8 cellular contexts compared by ENCODE assay signal in the genomic region with DNA sequence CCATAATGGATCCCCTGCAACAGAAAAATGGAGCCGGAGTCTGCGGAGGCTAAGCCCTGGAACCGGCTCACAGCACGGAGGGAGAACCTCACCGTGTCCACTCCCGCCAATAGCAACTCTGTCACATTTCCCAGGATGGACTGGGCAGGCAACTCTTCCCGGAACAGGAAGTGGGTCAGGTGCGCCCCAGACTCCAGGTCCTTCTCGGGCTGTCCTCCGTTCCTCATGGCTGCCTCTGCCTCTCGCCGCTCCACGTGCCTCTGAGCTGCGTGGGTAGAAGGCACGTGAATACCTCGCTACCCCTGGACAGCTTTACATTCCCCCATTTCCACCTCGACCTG. TPM values are rescaled to one million over a fixed set of nuclear protein-coding genes. Genes with fewer than 3 reads are reported as not detected.
DNase-seq lines count a peak whose midpoint lies in the region; ATAC-seq and TF ChIP-seq lines count a peak whose summit lies in the region.

No MANE protein-coding gene starts in this region.

- peak overlapping the region in 1 of 2 donors; percentile 16 for H3K4me3 ChIP-seq in body of pancreas
- H3K4me3 ChIP-seq in muscle layer of duodenum (ENCODE audit: low read depth in 1 of 2, low read length in 2 of 2): peak overlapping the region; percentile 34 to 52

- H3K4me1 ChIP-seq in body of pancreas: peaks cover 32% of the 10 kb centered on the region
- H3K4me1 ChIP-seq in muscle layer of duodenum (ENCODE audit: control insufficient read depth in 1 of 2, insufficient read depth in 2 of 2, low read length in 2 of 2): peaks cover 9 to 27% of the 10 kb centered on the region in 2 donors

- ATAC-seq in HG03342 (IDR thresholded peaks at IDR 0.05; ENCODE audit: unreplicated experiment) (peak; percentile 8), body of pancreas (peak; percentile 87), GM19035 (IDR thresholded peaks at IDR 0.05; ENCODE audit: unreplicated experiment) (no peak)

- H3K36me3 ChIP-seq in body of pancreas (replicated peaks in 1 of 2; ENCODE audit: insufficient read depth in 1 of 2, low read depth in 2 of 2) (no peaks in the 10 kb centered on the region), muscle layer of duodenum (ENCODE audit: control insufficient read depth in 1 of 2, insufficient read depth in 2 of 2, low read length in 2 of 2) (peaks cover 2 to 4% of the 10 kb centered on the region in 2 donors)

- H3K27me3 ChIP-seq in body of pancreas (no peaks in the 10 kb centered on the region), muscle layer of duodenum (ENCODE audit: low read depth, low read length) (peaks cover 36% of the 10 kb centered on the region)

- H3K9me3 ChIP-seq in body of pancreas (no peaks in the 10 kb centered on the region), muscle layer of duodenum (ENCODE audit: control insufficient read depth in 1 of 2, low read length in 2 of 2) (no peaks in the 10 kb centered on the region)

- peak; percentile 34 for DNase-seq in Daoy (ENCODE audit: low read depth)
- DNase-seq in body of pancreas: peak; percentile 80 to 84 (median 82)
- no peak for DNase-seq in NCI-H345 treated with DMSO at 0.1 percent for 48 hours (lab: John Stamatoyannopoulos, UW; ENCODE audit: unreplicated experiment)
- DNase-seq in NCI-H1694 (lab: John Stamatoyannopoulos, UW): no peak
- no peak for DNase-seq in putamen (ENCODE audit: low spot score)

- peak; percentile 56 to 89 (median 85) for TF ChIP-seq POLR2A in body of pancreas (IDR thresholded peaks at IDR 0.05)

- 2 to 8% methylated on average over 12 to 17 of the region's 17 CpGs for WGBS in body of pancreas, 2 donors

- intact Hi-C loops in body of pancreas (cut with DNase I): no loop called here

- TF ChIP-seq CTCF in body of pancreas (IDR thresholded peaks at IDR 0.05): no peak

- H3K27ac ChIP-seq in body of pancreas: peak overlapping the region; percentile 44 to 82 (median 64)
- H3K27ac ChIP-seq in muscle layer of duodenum (ENCODE audit: low read length): no peak overlapping the region

RNA-seq across cellular contexts. Expression of gene CYP27B1, which starts 2.2 kb away (rescaled TPM):
- 2.2 and 2.6 TPM in 2 replicates for total RNA-seq in Daoy (2014; rRNA removed; shearing (Covaris generic))
- 1 to 10 TPM; 2.6 to 3.6 TPM for total RNA-seq in body of pancreas

RNA-seq across cellular contexts. Expression of gene METTL1, which starts 7.3 kb away (rescaled TPM):
- 21.0 and 37.5 TPM in 2 replicates for total RNA-seq in Daoy (2014; rRNA removed; shearing (Covaris generic))
- total RNA-seq in body of pancreas: 10 to 100 TPM; 16.1 to 23.1 TPM

RNA-seq across cellular contexts. Expression of gene EEF1AKMT3, which starts 7.8 kb away (rescaled TPM):
- 1.9 and 2.6 TPM in 2 replicates for total RNA-seq in Daoy (2014; rRNA removed; shearing (Covaris generic))
- total RNA-seq in body of pancreas: 10 to 100 TPM; 11.2 to 15.0 TPM

RNA-seq across cellular contexts. Expression of gene MARCHF9, which starts 9.7 kb away (rescaled TPM):
- total RNA-seq in Daoy (2014; rRNA removed; shearing (Covaris generic)): 5.5 and 6.5 TPM in 2 replicates
- 1 to 10 TPM; 5.2 to 9.9 TPM for total RNA-seq in body of pancreas

RNA-seq across cellular contexts. Expression of gene CDK4, which starts 12.5 kb away (rescaled TPM):
- 317 and 359 TPM in 2 replicates for total RNA-seq in Daoy (2014; rRNA removed; shearing (Covaris generic))
- 10 to 100 TPM; 27.0 to 81.2 TPM for total RNA-seq in body of pancreas

Comparison
In these comparisons a context has a peak if more than half of its experiments do, and no peak if none do; other contexts are left out.
1. DNase-seq: peak in Daoy (single experiment) and body of pancreas (4 of 4); none in NCI-H345 treated with DMSO at 0.1 percent for 48 hours (single experiment), NCI-H1694 (single experiment) and putamen (single experiment).